In the genomic region with DNA sequence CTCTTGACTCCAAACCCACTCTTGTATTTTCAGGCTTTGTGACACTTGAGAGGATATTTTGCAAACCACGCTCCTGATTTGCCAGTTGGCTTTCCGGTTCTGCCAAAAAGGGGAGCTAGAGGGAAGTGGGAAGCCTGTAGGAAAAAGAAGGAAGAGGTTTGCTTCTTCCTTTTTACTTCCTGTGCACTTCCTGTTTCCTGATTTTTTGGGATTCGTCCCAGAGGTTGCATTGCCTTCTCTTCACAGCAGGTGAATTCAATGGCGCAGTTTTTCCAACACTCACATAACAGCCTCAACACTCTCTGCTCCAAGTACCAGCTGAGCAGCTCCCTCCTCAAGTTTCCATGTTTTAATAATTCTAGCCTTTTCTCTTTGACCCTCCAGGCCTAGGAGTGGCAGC, we compare ENCODE assay signal across 15 cellular contexts. TPM values are rescaled to one million over a fixed set of nuclear protein-coding genes. Genes with fewer than 3 reads are reported as not detected.
DNase-seq lines count a peak whose midpoint lies in the region; ATAC-seq and TF ChIP-seq lines count a peak whose summit lies in the region.
"Had no signal": no experiment of that assay in that cellular context is flagged by ENCODE, and none has a peak within 500 bp of the region (broad histone marks: within the 10 kb centered on the region; RNA-seq: fewer than 3 reads in every experiment).

No MANE protein-coding gene starts in this region.

- POLR2A ChIA-PET in RWPE1 (lab: Yijun Ruan, JAX; ENCODE audit: low non-redundant PET): no interaction called here

- H3K36me3 Mint-ChIP-seq in endothelial cell (ENCODE audit: low read depth, unreplicated experiment): no peaks in the 10 kb centered on the region
- H3K36me3 Mint-ChIP-seq: CD14-positive monocyte; CD8-positive, alpha-beta T cell had no signal

- peak overlapping the region; percentile 49 for H3K27ac Mint-ChIP-seq in endothelial cell (ENCODE audit: unreplicated experiment)
- H3K27ac Mint-ChIP-seq: CD14-positive monocyte; CD8-positive, alpha-beta T cell had no signal

- peaks cover 15% of the 10 kb centered on the region for H3K4me1 Mint-ChIP-seq in endothelial cell (ENCODE audit: unreplicated experiment)
- H3K4me1 Mint-ChIP-seq: CD14-positive monocyte had no signal

- ATAC-seq in GM19455 (IDR thresholded peaks at IDR 0.05; ENCODE audit: unreplicated experiment) (no peak), HG02885 (IDR thresholded peaks at IDR 0.05; ENCODE audit: poor library complexity, unreplicated experiment) (no peak)
- ATAC-seq: CD8-positive, alpha-beta T cell; HepG2 had no signal

- no peaks in the 10 kb centered on the region for H3K27me3 Mint-ChIP-seq in endothelial cell (ENCODE audit: unreplicated experiment)

- peak overlapping the region; percentile 1; the same call in 1 of the 2 replicates for H3K4me3 ChIP-seq in SK-N-MC

- H3K27ac ChIP-seq in SK-N-MC: no peak overlapping the region
- no peak overlapping the region for H3K27ac ChIP-seq in RWPE1
- H3K27ac ChIP-seq: 22Rv1 had no signal

- TF ChIP-seq CTCF in endothelial cell (IDR thresholded peaks at IDR 0.05; ENCODE audit: unreplicated experiment): no peak
- TF ChIP-seq CTCF in RWPE1 (conservative IDR thresholded peaks at IDR 0.05; ENCODE audit: low read depth): no peak

- CTCF ChIA-PET in RWPE1 (lab: Yijun Ruan, JAX): interaction anchor here (0.5 to 0.6 kb wide), 2 partner anchors 112 to 248 kb away, joined by 3 read pairs; no protein-coding TSS in a partner anchor

- DNase-seq in DMS153 (lab: John Stamatoyannopoulos, UW) (peak; percentile 28), DMS153 treated with DMSO at 0.1 percent for 48 hours (lab: John Stamatoyannopoulos, UW; ENCODE audit: unreplicated experiment) (no peak), SK-N-MC (ENCODE audit: low read depth, low spot score) (no peak), endothelial cell (ENCODE audit: low spot score) (peak; percentile 3), RWPE1 (ENCODE audit: low spot score) (no peak)
- no peak for DNase-seq in effector CD4-positive, alpha-beta T cell
- DNase-seq: CD8-positive, alpha-beta T cell; COR-L47; EL had no signal

- H3K36me3 ChIP-seq in SK-N-MC (ENCODE audit: insufficient read depth, low read length): no peaks in the 10 kb centered on the region

- H3K9ac ChIP-seq in SK-N-MC (ENCODE audit: insufficient read length): no peak overlapping the region

- no peak overlapping the region for H3K4me3 Mint-ChIP-seq in endothelial cell (ENCODE audit: unreplicated experiment)
- H3K4me3 Mint-ChIP-seq: CD14-positive monocyte; CD8-positive, alpha-beta T cell had no signal

- H3K9me3 Mint-ChIP-seq in endothelial cell (ENCODE audit: unreplicated experiment): no peaks in the 10 kb centered on the region
- H3K9me3 Mint-ChIP-seq: CD8-positive, alpha-beta T cell had no signal

- no peaks in the 10 kb centered on the region for H3K9me3 ChIP-seq in SK-N-MC (ENCODE audit: low read depth, low read length)

RNA-seq across cellular contexts. Expression of gene SLC24A2, which starts 47.7 kb away (rescaled TPM):
- total RNA-seq in endothelial cell (ENCODE audit: unreplicated experiment): 0.10 TPM
- total RNA-seq: A673; CD8-positive, alpha-beta T cell; HepG2 had no signal

Comparison
In these comparisons a context has a peak if more than half of its experiments do, and no peak if none do; other contexts are left out.
1. DNase-seq: peak in DMS153 (single experiment) and endothelial cell (single experiment); none in DMS153 treated with DMSO at 0.1 percent for 48 hours (single experiment), SK-N-MC (single experiment), effector CD4-positive, alpha-beta T cell (single experiment) and RWPE1 (single experiment).